ENCODE assay signal across 20 cellular contexts in the genomic region with DNA sequence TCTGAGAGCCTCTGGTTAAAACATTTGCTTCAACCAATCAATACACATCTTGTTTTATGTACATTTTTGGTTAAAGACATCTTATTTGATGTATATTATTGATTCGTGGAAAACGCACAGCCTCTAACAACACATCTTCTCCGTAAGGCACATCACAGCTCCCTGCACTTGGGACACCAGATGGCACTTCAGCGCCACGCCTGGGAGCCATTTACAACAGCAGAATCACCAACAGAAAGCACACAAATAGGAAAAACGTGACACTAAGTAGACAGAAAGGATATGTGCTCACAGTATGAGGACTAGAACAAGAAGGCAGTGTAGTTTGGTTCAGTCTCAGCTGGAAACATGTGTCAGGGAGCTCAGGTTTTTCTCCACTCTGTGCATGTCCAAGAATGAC.
A peak's percentile ranks its signal among the peaks of the same experiment; 100 is the strongest.
DNase-seq lines count a peak whose midpoint lies in the region; ATAC-seq and TF ChIP-seq lines count a peak whose summit lies in the region.
"Had no signal": no experiment of that assay in that cellular context is flagged by ENCODE, and none has a peak within 500 bp of the region (broad histone marks: within the 10 kb centered on the region; RNA-seq: fewer than 3 reads in every experiment).

No MANE protein-coding gene starts in this region.

- H3K9me2 ChIP-seq in PC-3 (replicated peaks; ENCODE audit: low read length), result no peaks in the 10 kb centered on the region

- CTCF ChIA-PET in PC-3 (lab: Charles Lee), result no interaction called here

- no peak overlapping the region for H3K14ac ChIP-seq in mesenchymal stem cell (ENCODE audit: low read length in 2 of 2)

- H3K9me3 ChIP-seq in PC-3 (ENCODE audit: low read length) (no peaks in the 10 kb centered on the region), mesenchymal stem cell (ENCODE audit: control insufficient read depth, low read length) (no peaks in the 10 kb centered on the region)
- H3K9me3 ChIP-seq: esophagus squamous epithelium, left ventricle myocardium inferior had no signal

- no peak overlapping the region for H2BK5ac ChIP-seq in mesenchymal stem cell (ENCODE audit: low read depth, low read length, poor library complexity, severe bottlenecking)

- H2AFZ ChIP-seq in PC-3 (ENCODE audit: low read length) (no peak overlapping the region), mesenchymal stem cell (ENCODE audit: low read depth, low read length) (no peak overlapping the region)

- no peak overlapping the region for H2BK12ac ChIP-seq in mesenchymal stem cell (ENCODE audit: low read length in 2 of 2)

- H3K4ac ChIP-seq in mesenchymal stem cell (ENCODE audit: low read depth in 1 of 2, low read length in 2 of 2), result no peak overlapping the region

- H2BK15ac ChIP-seq in mesenchymal stem cell (ENCODE audit: low read depth, poor library complexity, severe bottlenecking), result no peak overlapping the region

- 85% methylated on average over 5 of the region's 6 CpGs for WGBS in mesenchymal stem cell

- H3F3A ChIP-seq in PC-3 (ENCODE audit: low read length, unreplicated experiment), result no peaks in the 10 kb centered on the region

- H3K4me3 ChIP-seq in HFF-Myc (replicated peaks; ENCODE audit: low read depth, low read length) (no peak overlapping the region), PC-3 (ENCODE audit: low read length) (no peak overlapping the region), mesenchymal stem cell (ENCODE audit: insufficient read depth in 1 of 2, low read depth in 1 of 2, low read length in 2 of 2) (no peak overlapping the region)
- H3K4me3 ChIP-seq: esophagus squamous epithelium, left ventricle myocardium inferior had no signal

- no peak overlapping the region for H4K91ac ChIP-seq in mesenchymal stem cell (ENCODE audit: low read length)

- H3K79me1 ChIP-seq in mesenchymal stem cell (replicated peaks; ENCODE audit: low read length, poor library complexity, severe bottlenecking), result peaks cover 2% of the 10 kb centered on the region

- H4K8ac ChIP-seq in mesenchymal stem cell (ENCODE audit: low read length), result no peak overlapping the region

- H3K18ac ChIP-seq in mesenchymal stem cell (ENCODE audit: low read depth in 1 of 2, low read length in 2 of 2), result no peak overlapping the region

- H2AK5ac ChIP-seq in mesenchymal stem cell (ENCODE audit: low read length, severe bottlenecking), result no peak overlapping the region

- POLR2A ChIA-PET in PC-3 (lab: Charles Lee; ENCODE audit: unreplicated experiment), result no interaction called here

- H3K9ac ChIP-seq in PC-3 (ENCODE audit: low read length), result no peak overlapping the region
- no peak overlapping the region for H3K9ac ChIP-seq in mesenchymal stem cell (ENCODE audit: low read length)

- ATAC-seq in PC-3, result peak; percentile 56
- ATAC-seq in left colon, result peak; percentile 76
- no peak for ATAC-seq in GM21717 (IDR thresholded peaks at IDR 0.05; ENCODE audit: unreplicated experiment)
- ATAC-seq: activated CD8-positive, alpha-beta memory T cell treated with anti-CD3 and anti-CD28 coated beads, Interleukin-2, amount 10 ng/mL, durations not matched to agents 7 days and 5 days had no signal

- H2BK120ac ChIP-seq in mesenchymal stem cell (ENCODE audit: low read depth, low read length), result no peak overlapping the region

- TF ChIP-seq CTCF in HFF-Myc (IDR thresholded peaks at IDR 0.05; ENCODE audit: low read depth, low read length, missing control alignments) (peak; percentile 13), PC-3 (conservative IDR thresholded peaks at IDR 0.05; ENCODE audit: low read depth, low read length) (peak; percentile 46)

- BruUV-seq in PC-3 (replicated peaks; lab: Mats Ljungman, UMichigan), result no TSS peak

- DNase-seq in Ammon's horn (ENCODE audit: low spot score), result peak; percentile 68
- DNase-seq in HFF-Myc (ENCODE audit: extremely low read depth, low read depth), result no peak
- peak; percentile 22 for DNase-seq in PC-3
- DNase-seq in left colon, result peak in 1 of 2 donors; percentile 42
- no peak for DNase-seq in activated CD4-positive, alpha-beta T cell treated with anti-CD3 and anti-CD28 coated beads for 48 hours
- no peak for DNase-seq in NCI-H2081 (lab: John Stamatoyannopoulos, UW)
- no peak for DNase-seq in mesenchymal stem cell
- DNase-seq: activated CD8-positive, alpha-beta memory T cell treated with anti-CD3 and anti-CD28 coated beads, Interleukin-2, amount 10 ng/mL, durations not matched to agents 7 days and 5 days; dermis blood vessel endothelial cell; esophagus squamous epithelium; GOT3; KBM-7; left ventricle myocardium inferior; naive B cell; NCI-H146; retina; stimulated activated CD4-positive, alpha-beta T cell treated with anti-CD3 and anti-CD28 coated beads, Interleukin-1b, Interleukin-23, amount 100 ng/mL, for 48 hours; stimulated activated CD8-positive, alpha-beta memory T cell treated with anti-CD3 and anti-CD28 coated beads, Interleukin-4, amount 100 ng/mL, for 48 hours; SW 1271 had no signal

- no peak overlapping the region for H3K23ac ChIP-seq in mesenchymal stem cell (ENCODE audit: low read length in 2 of 2)

- H4K20me1 ChIP-seq in PC-3 (ENCODE audit: low read length), result no peaks in the 10 kb centered on the region

- H3K36me3 ChIP-seq in PC-3 (ENCODE audit: low read depth, low read length), result no peaks in the 10 kb centered on the region
- H3K36me3 ChIP-seq in mesenchymal stem cell (ENCODE audit: control insufficient read depth in 1 of 2, insufficient read depth in 2 of 2, low read depth in 1 of 2, low read length in 2 of 2), result peaks cover 4 to 12% of the 10 kb centered on the region in 2 experiments
- H3K36me3 ChIP-seq: esophagus squamous epithelium, left ventricle myocardium inferior had no signal

- H3K27me3 ChIP-seq in PC-3 (ENCODE audit: low read length) (no peaks in the 10 kb centered on the region), mesenchymal stem cell (ENCODE audit: control insufficient read depth in 1 of 2, insufficient read depth in 1 of 2, low read length in 2 of 2) (no peaks in the 10 kb centered on the region)
- H3K27me3 ChIP-seq: esophagus squamous epithelium had no signal

- H3K4me2 ChIP-seq in PC-3 (ENCODE audit: low read length) (no peak overlapping the region), mesenchymal stem cell (ENCODE audit: low read length, poor library complexity, severe bottlenecking) (no peak overlapping the region)

- no peaks in the 10 kb centered on the region for H3K79me2 ChIP-seq in PC-3 (ENCODE audit: low read length)

- intact Hi-C loops in PC-3 (cut with micrococcal nuclease) (no loop called here), left colon (cut with DNase I, micrococcal nuclease) (no loop called here)

- peaks cover 7% of the 10 kb centered on the region; the same call in 1 of the 2 replicates for H3K4me1 ChIP-seq in PC-3 (ENCODE audit: insufficient read depth, low read length)
- H3K4me1 ChIP-seq in mesenchymal stem cell (ENCODE audit: control insufficient read depth, insufficient read depth, low read depth, low read length), result peaks cover 6% of the 10 kb centered on the region
- H3K4me1 ChIP-seq: left ventricle myocardium inferior had no signal

- H3K27ac ChIP-seq in PC-3 (ENCODE audit: low read length) (no peak overlapping the region), mesenchymal stem cell (ENCODE audit: low read length, poor library complexity, severe bottlenecking) (no peak overlapping the region)
- H3K27ac ChIP-seq: left ventricle myocardium inferior had no signal

Comparison
In these comparisons a context has a peak if more than half of its experiments do, and no peak if none do; other contexts are left out.
1. DNase-seq: peak in Ammon's horn (single experiment) and PC-3 (single experiment); none in HFF-Myc (single experiment), activated CD4-positive, alpha-beta T cell treated with anti-CD3 and anti-CD28 coated beads for 48 hours (single experiment), NCI-H2081 (0 of 2) and mesenchymal stem cell (single experiment).